Comparison of ENCODE assay signal across 17 cellular contexts in the genomic region with DNA sequence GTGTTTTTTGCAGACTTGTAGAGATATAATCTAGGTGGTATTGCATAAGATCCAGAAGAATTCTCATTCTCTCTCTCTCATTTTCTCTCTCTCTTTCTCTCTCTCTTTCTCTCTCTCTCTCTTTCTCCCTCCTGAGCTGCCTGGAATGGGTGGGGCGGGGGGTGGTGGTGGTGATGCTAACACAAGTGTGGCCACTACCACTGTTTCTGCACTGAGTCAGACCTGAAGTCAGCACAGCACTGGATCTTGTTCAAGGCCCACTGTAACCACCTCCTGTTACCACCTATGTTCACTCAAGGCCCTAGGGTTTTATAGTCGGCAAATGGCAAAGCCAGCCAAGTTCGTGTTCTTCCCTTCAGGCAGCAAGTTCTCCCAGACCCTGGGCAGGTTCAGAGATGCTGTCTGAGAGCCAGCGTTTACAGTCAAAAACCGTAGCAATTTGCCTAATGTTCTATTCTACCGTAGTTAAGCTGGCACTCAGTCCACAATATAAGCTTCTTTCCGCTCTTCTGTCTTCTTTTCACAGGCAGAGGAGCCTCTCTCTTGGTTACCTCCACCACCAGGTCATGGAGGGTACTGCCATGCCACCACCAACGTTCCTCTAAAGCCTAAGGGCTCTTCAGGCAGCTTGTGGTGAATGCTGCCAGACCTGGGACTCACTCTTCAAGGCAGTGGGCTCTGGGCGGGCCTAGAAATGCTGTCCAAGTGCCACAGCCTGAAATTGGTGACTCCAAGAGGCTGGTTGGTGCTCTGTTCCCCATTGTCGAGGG.
DNase-seq lines count a peak whose midpoint lies in the region; ATAC-seq and TF ChIP-seq lines count a peak whose summit lies in the region.
"Had no signal": no experiment of that assay in that cellular context is flagged by ENCODE, and none has a peak within 500 bp of the region (broad histone marks: within the 10 kb centered on the region; RNA-seq: fewer than 3 reads in every experiment).

No MANE protein-coding gene starts in this region.

- no peaks in the 10 kb centered on the region for H3K27me3 ChIP-seq in BE2C
- H3K27me3 ChIP-seq: heart left ventricle had no signal

- ATAC-seq in GM21360 (IDR thresholded peaks at IDR 0.05; ENCODE audit: unreplicated experiment): peak; percentile 66
- no peak for ATAC-seq in GM21367 (IDR thresholded peaks at IDR 0.05; ENCODE audit: unreplicated experiment)
- ATAC-seq: activated T-cell treated with anti-CD3 and anti-CD28 coated beads, Interleukin-2, amount 50 U/mL, for 4 hours; heart left ventricle; left ventricle myocardium superior had no signal

- no peaks in the 10 kb centered on the region; the same call in 1 of the 2 replicates for H3K4me1 ChIP-seq in BE2C
- H3K4me1 ChIP-seq: heart left ventricle had no signal

- DNase-seq in BE2C (no peak), NCI-H69 (lab: John Stamatoyannopoulos, UW) (peak; percentile 4), fibroblast of mammary gland (ENCODE audit: low read depth) (peak; percentile 14), GM03348 (ENCODE audit: low spot score) (no peak)
- no peak for DNase-seq in activated effector memory CD4-positive, alpha-beta T cell treated with Interleukin-2 at 50 U/mL for 16 hours
- no peak for DNase-seq in stimulated activated CD4-positive, alpha-beta T cell treated with anti-CD3 and anti-CD28 coated beads, Interleukin-4, amount 100 ng/mL, for 24 hours
- DNase-seq: activated CD4-positive, alpha-beta T cell treated with anti-CD3 and anti-CD28 coated beads, Interleukin-2, amount 50 U/mL, for 1 hour; activated T-cell treated with anti-CD3 and anti-CD28 coated beads, Interleukin-2, amount 50 U/mL, for 4 hours; amygdala; heart left ventricle; left ventricle myocardium superior; naive B cell; SHP77 treated with DMSO at 0.1 percent for 48 hours; stimulated activated CD4-positive, alpha-beta T cell treated with anti-CD3 and anti-CD28 coated beads, Interleukin-12 subunit alpha, Interleukin-12 subunit beta, amount 100 ng/mL, for 4 hours had no signal

- H3K9me3 ChIP-seq in BE2C: no peaks in the 10 kb centered on the region
- H3K9me3 ChIP-seq: prostate gland had no signal

- no peaks in the 10 kb centered on the region for H3K36me3 ChIP-seq in BE2C
- H3K36me3 ChIP-seq: heart left ventricle, prostate gland had no signal

- no peak overlapping the region for H3K4me3 ChIP-seq in BE2C (ENCODE audit: low read depth, low read length)
- H3K4me3 ChIP-seq in fibroblast of mammary gland (ENCODE audit: control insufficient read depth, low read depth, low read length): no peak overlapping the region
- H3K4me3 ChIP-seq: heart left ventricle, prostate gland had no signal

- TF ChIP-seq CTCF in BE2C (IDR thresholded peaks at IDR 0.05; ENCODE audit: low read depth, low read length) (peak; percentile 23), fibroblast of mammary gland (conservative IDR thresholded peaks at IDR 0.05; ENCODE audit: control insufficient read depth, insufficient read depth, low read depth, low read length) (no peak)

Comparison
In these comparisons a context has a peak if more than half of its experiments do, and no peak if none do; other contexts are left out.
1. DNase-seq: peak in NCI-H69 (single experiment) and fibroblast of mammary gland (single experiment); none in BE2C (single experiment), activated effector memory CD4-positive, alpha-beta T cell treated with Interleukin-2 at 50 U/mL for 16 hours (single experiment), stimulated activated CD4-positive, alpha-beta T cell treated with anti-CD3 and anti-CD28 coated beads, Interleukin-4, amount 100 ng/mL, for 24 hours (single experiment) and GM03348 (single experiment).